Comparison of ENCODE assay signal across 9 cellular contexts in the genomic region with DNA sequence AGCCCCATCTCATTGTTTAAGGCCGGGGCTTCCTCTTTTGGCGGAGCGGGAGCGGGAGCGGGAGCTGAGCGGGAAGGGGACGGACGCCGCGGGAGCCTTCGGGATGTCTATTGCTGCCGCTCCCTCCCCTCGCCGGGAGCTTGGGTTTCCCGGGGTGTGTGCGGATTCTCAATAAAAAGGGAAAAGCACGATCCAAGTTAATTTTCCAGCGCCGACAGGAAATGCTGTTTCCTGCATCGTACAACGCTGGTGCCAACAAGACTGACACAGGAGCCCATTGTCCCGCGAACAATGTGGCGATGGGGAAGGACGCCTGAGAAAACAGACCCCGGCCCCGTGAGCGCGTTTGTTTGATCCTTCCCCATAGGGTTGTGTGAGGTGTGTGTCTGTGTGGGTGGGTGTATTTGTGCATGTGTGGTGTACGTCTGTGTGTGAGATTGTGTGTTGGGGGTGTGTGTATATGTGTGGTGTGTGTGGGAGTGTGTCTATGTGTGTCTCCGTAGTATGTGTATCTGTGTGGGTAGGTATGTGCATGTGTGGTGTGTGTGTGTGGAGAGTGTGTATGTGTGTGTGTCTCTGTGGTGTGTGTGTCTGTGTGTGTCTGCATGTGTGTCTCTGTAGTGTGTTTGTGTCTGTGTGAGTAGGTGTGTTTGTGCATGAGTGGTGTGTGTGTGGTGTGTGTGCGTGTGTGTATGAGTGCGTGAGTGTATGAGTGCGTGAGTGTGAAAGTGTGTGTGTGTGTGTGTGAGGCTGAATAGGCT. TPM values are rescaled to one million over a fixed set of nuclear protein-coding genes. Genes with fewer than 3 reads are reported as not detected.
DNase-seq lines count a peak whose midpoint lies in the region; ATAC-seq, FAIRE-seq and TF ChIP-seq lines count a peak whose summit lies in the region.
"Had no signal": no experiment of that assay in that cellular context is flagged by ENCODE, and none has a peak within 500 bp of the region (broad histone marks: within the 10 kb centered on the region; RNA-seq: fewer than 3 reads in every experiment).

No MANE protein-coding gene starts in this region.

- no peak overlapping the region for H3K9ac ChIP-seq in GM12878 (ENCODE audit: control insufficient read depth, insufficient read depth, low read length)

- intact Hi-C loops in GM12878 (cut with micrococcal nuclease; ENCODE audit: unreplicated experiment) = no loop called here

- H3K36me3 ChIP-seq in GM12878 (ENCODE audit: control insufficient read depth in 2 of 2, insufficient read depth in 2 of 2, low read length in 1 of 2) = no peaks in the 10 kb centered on the region
- no peaks in the 10 kb centered on the region for H3K36me3 ChIP-seq in thymus (ENCODE audit: control insufficient read depth, insufficient read depth)

- FAIRE-seq in GM12878 (lab: Jason Lieb, UNC) = peak; percentile 71
- FAIRE-seq: A204.1 had no signal

- TF ChIP-seq RAD21 in GM12878 (IDR thresholded peaks at IDR 0.05; ENCODE audit: insufficient read depth, low read depth, low read length) = no peak

- in situ Hi-C loops in GM12878 (cut with MboI) = no loop called here

- 4% methylated on average over 34 of the region's 34 CpGs for WGBS in GM12878 (ENCODE audit: insufficient coverage, insufficient replicate concordance, low lambda C conversion rate, missing lambda C conversion rate)
- WGBS in thymus = 4% methylated on average over 34 of the region's 34 CpGs

- H3K4me1 ChIP-seq in GM12878 (ENCODE audit: control insufficient read depth, insufficient read depth, low read length) = peaks cover 13% of the 10 kb centered on the region
- H3K4me1 ChIP-seq in thymus (ENCODE audit: control insufficient read depth, insufficient read depth, low read length) = no peaks in the 10 kb centered on the region

- H3K79me2 ChIP-seq in GM12878 (ENCODE audit: control insufficient read depth, insufficient read depth, low read length) = no peaks in the 10 kb centered on the region

- H3K9me3 ChIP-seq in GM12878 (replicated peaks; ENCODE audit: control insufficient read depth, insufficient read depth, low read length) (peaks cover 11% of the 10 kb centered on the region; the same call in 2 of the 3 replicates), thymus (ENCODE audit: control insufficient read depth) (peaks cover 1% of the 10 kb centered on the region)

- TF ChIP-seq CTCF in GM12878 (IDR thresholded peaks at IDR 0.05 in 2 of 3, conservative IDR thresholded peaks at IDR 0.05 in 1 of 3; ENCODE audit: control insufficient read depth in 2 of 3, extremely low read depth in 1 of 3, insufficient read depth in 1 of 3, low read depth in 3 of 3, low read length in 3 of 3) = no peak

- H4K20me1 ChIP-seq in GM12878 (ENCODE audit: control insufficient read depth, insufficient read depth) = no peaks in the 10 kb centered on the region

- POLR2A ChIA-PET in GM12878 (lab: Charles Lee) = interaction anchor here (0.7 kb wide), 1 partner anchor 106 kb away, joined by 3 read pairs; no protein-coding TSS in a partner anchor
- POLR2A ChIA-PET in activated CD4-positive, alpha-beta memory T cell treated with anti-CD3 and anti-CD28 coated beads, Interleukin-2, amount 10 ng/mL, durations not matched to agents 7 days and 5 days (lab: Charles Lee) = no interaction called here

- H3K4me3 Mint-ChIP-seq in activated CD4-positive, alpha-beta memory T cell treated with anti-CD3 and anti-CD28 coated beads, Interleukin-2, amount 10 ng/mL, durations not matched to agents 7 days and 5 days = no peak overlapping the region
- H3K4me3 Mint-ChIP-seq in effector memory CD8-positive, alpha-beta T cell = no peak overlapping the region

- no peak for TF ChIP-seq POLR2A in GM12878 (IDR thresholded peaks at IDR 0.05; ENCODE audit: low read depth, low read length)

- H3K4me2 ChIP-seq in GM12878 (ENCODE audit: control insufficient read depth, insufficient read depth) = peak overlapping the region; percentile 79

- H3K27me3 Mint-ChIP-seq in activated CD4-positive, alpha-beta memory T cell treated with anti-CD3 and anti-CD28 coated beads, Interleukin-2, amount 10 ng/mL, durations not matched to agents 7 days and 5 days = peaks cover 36% of the 10 kb centered on the region
- H3K27me3 Mint-ChIP-seq in effector memory CD8-positive, alpha-beta T cell = peaks cover 40 to 48% of the 10 kb centered on the region in 2 donors

- peaks cover 10 to 18% of the 10 kb centered on the region in 2 experiments for H3K27me3 ChIP-seq in GM12878 (replicated peaks in 1 of 2; ENCODE audit: control insufficient read depth in 2 of 2, insufficient read depth in 2 of 2, low read length in 1 of 2)
- H3K27me3 ChIP-seq in thymus (ENCODE audit: control insufficient read depth, insufficient read depth) = peaks cover 46% of the 10 kb centered on the region

- peak overlapping the region; percentile 43 for H2AFZ ChIP-seq in GM12878 (ENCODE audit: control insufficient read depth, low read depth, low read length)

- RAD21 ChIA-PET in GM12878 (lab: Charles Lee; ENCODE audit: unreplicated experiment) = interaction anchor here (0.6 to 0.8 kb wide), 2 partner anchors 12 to 263 kb away, joined by 3 to 4 read pairs; no protein-coding TSS in a partner anchor

- H3K27ac Mint-ChIP-seq in activated CD4-positive, alpha-beta memory T cell treated with anti-CD3 and anti-CD28 coated beads, Interleukin-2, amount 10 ng/mL, durations not matched to agents 7 days and 5 days = no peak overlapping the region
- H3K27ac Mint-ChIP-seq in effector memory CD8-positive, alpha-beta T cell = no peak overlapping the region

- H3K4me3 ChIP-seq in GM12878 (peak overlapping the region; percentile 42; the same call in 1 of the 2 replicates), thymus (ENCODE audit: low read length) (peak overlapping the region; percentile 13)

- CTCF ChIA-PET in GM12878 (lab: Yijun Ruan, JAX) = no interaction called here
- CTCF ChIA-PET in activated CD4-positive, alpha-beta memory T cell treated with anti-CD3 and anti-CD28 coated beads, Interleukin-2, amount 10 ng/mL, durations not matched to agents 7 days and 5 days (lab: Charles Lee) = no interaction called here

- ATAC-seq in GM12878 = peak; percentile 13
- ATAC-seq in effector memory CD8-positive, alpha-beta T cell (replicated peaks) = no peak

- no peak overlapping the region for H3K27ac ChIP-seq in GM12878 (ENCODE audit: control insufficient read depth, insufficient read depth)
- H3K27ac ChIP-seq in thymus (ENCODE audit: low read depth) = no peak overlapping the region

- H3K9me3 Mint-ChIP-seq in activated CD4-positive, alpha-beta memory T cell treated with anti-CD3 and anti-CD28 coated beads, Interleukin-2, amount 10 ng/mL, durations not matched to agents 7 days and 5 days = peaks cover 5% of the 10 kb centered on the region
- H3K9me3 Mint-ChIP-seq in effector memory CD8-positive, alpha-beta T cell = no peaks in the 10 kb centered on the region

- peaks cover 7% of the 10 kb centered on the region for H3K4me1 Mint-ChIP-seq in activated CD4-positive, alpha-beta memory T cell treated with anti-CD3 and anti-CD28 coated beads, Interleukin-2, amount 10 ng/mL, durations not matched to agents 7 days and 5 days
- peaks cover 0 to 2% of the 10 kb centered on the region in 2 donors for H3K4me1 Mint-ChIP-seq in effector memory CD8-positive, alpha-beta T cell (ENCODE audit: low read depth in 2 of 2)

- peak; percentile 32 for DNase-seq in DMS153 treated with DMSO at 0.1 percent for 48 hours (lab: John Stamatoyannopoulos, UW; ENCODE audit: unreplicated experiment)
- DNase-seq in DMS153 (lab: John Stamatoyannopoulos, UW) = no peak
- no peak for DNase-seq in GM12878 (ENCODE audit: low read depth, low spot score)
- peak; percentile 68 for DNase-seq in iPS-NIHi7 (ENCODE audit: extremely low spot score)
- no peak for DNase-seq in activated CD4-positive, alpha-beta memory T cell treated with anti-CD3 and anti-CD28 coated beads, Interleukin-2, amount 10 ng/mL, durations not matched to agents 7 days and 5 days
- DNase-seq in central memory CD4-positive, alpha-beta T cell = no peak
- DNase-seq in effector memory CD8-positive, alpha-beta T cell = no peak

- H3K36me3 Mint-ChIP-seq in activated CD4-positive, alpha-beta memory T cell treated with anti-CD3 and anti-CD28 coated beads, Interleukin-2, amount 10 ng/mL, durations not matched to agents 7 days and 5 days (ENCODE audit: low read depth) = peaks cover 6% of the 10 kb centered on the region
- H3K36me3 Mint-ChIP-seq in effector memory CD8-positive, alpha-beta T cell (ENCODE audit: insufficient read depth) = no peaks in the 10 kb centered on the region

- no peak for TF ChIP-seq EP300 in GM12878 (IDR thresholded peaks at IDR 0.05; ENCODE audit: borderline replicate concordance in 1 of 2, control insufficient read depth in 1 of 2, low read depth in 2 of 2, low read length in 2 of 2)

- no TSS peak for BruUV-seq in GM12878 (replicated peaks; lab: Mats Ljungman, UMichigan)

- SMC1A ChIA-PET in GM12878 (lab: Charles Lee; ENCODE audit: uncharacterized antibody, unreplicated experiment) = interaction anchor here (0.7 to 2.2 kb wide), 2 partner anchors 9 to 74 kb away, joined by 3 to 11 read pairs; no protein-coding TSS in a partner anchor

TF ChIP-seq in GM12878, 131 proteins besides CTCF, POLR2A, EP300 and RAD21 (continues in another document):
- no peak for TF ChIP-seq PAX8 (IDR thresholded peaks at IDR 0.05)
- no peak for TF ChIP-seq NRF1 (conservative IDR thresholded peaks at IDR 0.05; ENCODE audit: low read depth, low read length)
- no peak for TF ChIP-seq ZSCAN29 (IDR thresholded peaks at IDR 0.05)
- peak; percentile 93 for TF ChIP-seq NBN (IDR thresholded peaks at IDR 0.05)

RNA-seq across cellular contexts. Expression of a gene that starts 36.4 kb away (rescaled TPM):
- 9.2 and 9.6 TPM in 2 replicates for total RNA-seq in GM12878 (2013; cell fraction: nucleolus; rRNA removed)
- total RNA-seq in GM12878 (2014; rRNA removed) (0.68 and 1.2 TPM in 2 replicates), GM12878 (2014; rRNA removed; fragmentation: Illumina TruSeq; extraction: Trizol) (1.5 and 1.6 TPM in 2 replicates), GM12878 (2021) (0.87 and 1.2 TPM in 2 replicates)
- polyA plus RNA-seq in GM12878 (2011; ENCODE audit: low read depth) = 0.79 TPM
- polyA plus RNA-seq in GM12878 (2011; rRNA removed) (5.6 and 8.6 TPM in 2 replicates), GM12878 (2014; fragmentation: Illumina TruSeq; extraction: Trizol) (1.1 TPM in 2 replicates), GM12878 (2014; fragmentation: Nextera tagmentation; extraction: Ambion mirVana) (under 1 TPM; 0.55 to 0.60 TPM), GM12878 (2014; rRNA removed) (0.81 and 1.2 TPM in 2 replicates), GM12878 (2016; fragmentation: Nextera tagmentation; extraction: Ambion mirVana) (under 1 TPM; 0.82 to 0.87 TPM), thymus (5.5 TPM)
- 2.8 and 2.9 TPM in 2 replicates for polyA plus RNA-seq in GM12878 (2011; cell fraction: cytosol; rRNA removed)
- polyA plus RNA-seq in GM12878 (2011; cell fraction: nucleus; rRNA removed) = 4.7 and 5.0 TPM in 2 replicates
- 1.1 and 2.4 TPM in 2 replicates for polyA plus RNA-seq in GM12878 (2012)
- polyA minus RNA-seq in GM12878 (2011; rRNA and poly(A)+ RNA removed) = 7.6 and 13.3 TPM in 2 replicates
- 3.0 and 4.4 TPM in 2 replicates for polyA minus RNA-seq in GM12878 (2011; cell fraction: cytosol; rRNA and poly(A)+ RNA removed)
- polyA minus RNA-seq in GM12878 (2011; cell fraction: nucleus; rRNA and poly(A)+ RNA removed) = 4.4 and 5.3 TPM in 2 replicates
- total RNA-seq in activated CD4-positive, alpha-beta memory T cell treated with anti-CD3 and anti-CD28 coated beads, Interleukin-2, amount 10 ng/mL, durations not matched to agents 7 days and 5 days = 1 to 10 TPM; 2.0 to 2.5 TPM

Comparison
In these comparisons a context has a peak if more than half of its experiments do, and no peak if none do; other contexts are left out.
1. DNase-seq: peak in DMS153 treated with DMSO at 0.1 percent for 48 hours (single experiment) and iPS-NIHi7 (single experiment); none in DMS153 (single experiment), GM12878 (single experiment), activated CD4-positive, alpha-beta memory T cell treated with anti-CD3 and anti-CD28 coated beads, Interleukin-2, amount 10 ng/mL, durations not matched to agents 7 days and 5 days (single experiment), central memory CD4-positive, alpha-beta T cell (single experiment) and effector memory CD8-positive, alpha-beta T cell (0 of 3).